In the genomic region with DNA sequence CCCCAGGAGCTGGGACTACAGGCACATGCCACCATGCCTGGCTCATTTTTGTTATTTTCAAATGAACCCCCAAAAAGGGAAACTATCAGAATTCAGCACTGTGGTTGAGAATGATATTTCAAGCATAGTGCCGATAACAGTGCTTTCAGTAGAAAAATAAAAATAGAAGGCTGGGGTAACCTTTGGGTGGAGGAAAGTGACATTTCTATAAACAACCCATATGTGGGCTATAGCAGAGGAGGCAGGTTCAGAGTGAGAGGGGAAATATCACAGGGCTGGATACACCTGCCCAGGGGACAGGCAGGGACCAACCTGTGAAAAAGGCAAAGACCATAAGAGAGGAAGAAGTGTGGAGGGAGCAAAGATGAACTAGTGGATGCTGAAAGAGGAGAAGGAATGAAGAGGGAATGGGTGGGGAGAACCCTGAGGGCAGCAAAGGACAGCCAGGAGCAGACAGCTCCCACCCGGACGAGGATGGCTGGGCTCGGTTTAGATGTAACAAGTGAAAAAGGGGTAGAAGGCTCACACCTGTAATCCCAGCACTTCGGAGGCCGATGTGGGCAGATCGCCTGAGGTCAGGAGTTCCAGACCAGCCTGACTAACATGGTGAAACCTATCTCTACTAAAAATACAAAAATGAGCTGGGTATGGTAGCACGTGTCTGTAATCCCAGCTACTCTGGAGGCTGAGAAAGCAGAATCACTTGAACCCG, we compare ENCODE assay signal across 1 cellular context.
TF ChIP-seq lines count a peak whose summit lies in the region.

No MANE protein-coding gene starts in this region.

TF ChIP-seq in GM23338, 12 proteins besides CTCF, POLR2A, EP300 and RAD21 (continued from another document):
- TF ChIP-seq, protein P1, sequence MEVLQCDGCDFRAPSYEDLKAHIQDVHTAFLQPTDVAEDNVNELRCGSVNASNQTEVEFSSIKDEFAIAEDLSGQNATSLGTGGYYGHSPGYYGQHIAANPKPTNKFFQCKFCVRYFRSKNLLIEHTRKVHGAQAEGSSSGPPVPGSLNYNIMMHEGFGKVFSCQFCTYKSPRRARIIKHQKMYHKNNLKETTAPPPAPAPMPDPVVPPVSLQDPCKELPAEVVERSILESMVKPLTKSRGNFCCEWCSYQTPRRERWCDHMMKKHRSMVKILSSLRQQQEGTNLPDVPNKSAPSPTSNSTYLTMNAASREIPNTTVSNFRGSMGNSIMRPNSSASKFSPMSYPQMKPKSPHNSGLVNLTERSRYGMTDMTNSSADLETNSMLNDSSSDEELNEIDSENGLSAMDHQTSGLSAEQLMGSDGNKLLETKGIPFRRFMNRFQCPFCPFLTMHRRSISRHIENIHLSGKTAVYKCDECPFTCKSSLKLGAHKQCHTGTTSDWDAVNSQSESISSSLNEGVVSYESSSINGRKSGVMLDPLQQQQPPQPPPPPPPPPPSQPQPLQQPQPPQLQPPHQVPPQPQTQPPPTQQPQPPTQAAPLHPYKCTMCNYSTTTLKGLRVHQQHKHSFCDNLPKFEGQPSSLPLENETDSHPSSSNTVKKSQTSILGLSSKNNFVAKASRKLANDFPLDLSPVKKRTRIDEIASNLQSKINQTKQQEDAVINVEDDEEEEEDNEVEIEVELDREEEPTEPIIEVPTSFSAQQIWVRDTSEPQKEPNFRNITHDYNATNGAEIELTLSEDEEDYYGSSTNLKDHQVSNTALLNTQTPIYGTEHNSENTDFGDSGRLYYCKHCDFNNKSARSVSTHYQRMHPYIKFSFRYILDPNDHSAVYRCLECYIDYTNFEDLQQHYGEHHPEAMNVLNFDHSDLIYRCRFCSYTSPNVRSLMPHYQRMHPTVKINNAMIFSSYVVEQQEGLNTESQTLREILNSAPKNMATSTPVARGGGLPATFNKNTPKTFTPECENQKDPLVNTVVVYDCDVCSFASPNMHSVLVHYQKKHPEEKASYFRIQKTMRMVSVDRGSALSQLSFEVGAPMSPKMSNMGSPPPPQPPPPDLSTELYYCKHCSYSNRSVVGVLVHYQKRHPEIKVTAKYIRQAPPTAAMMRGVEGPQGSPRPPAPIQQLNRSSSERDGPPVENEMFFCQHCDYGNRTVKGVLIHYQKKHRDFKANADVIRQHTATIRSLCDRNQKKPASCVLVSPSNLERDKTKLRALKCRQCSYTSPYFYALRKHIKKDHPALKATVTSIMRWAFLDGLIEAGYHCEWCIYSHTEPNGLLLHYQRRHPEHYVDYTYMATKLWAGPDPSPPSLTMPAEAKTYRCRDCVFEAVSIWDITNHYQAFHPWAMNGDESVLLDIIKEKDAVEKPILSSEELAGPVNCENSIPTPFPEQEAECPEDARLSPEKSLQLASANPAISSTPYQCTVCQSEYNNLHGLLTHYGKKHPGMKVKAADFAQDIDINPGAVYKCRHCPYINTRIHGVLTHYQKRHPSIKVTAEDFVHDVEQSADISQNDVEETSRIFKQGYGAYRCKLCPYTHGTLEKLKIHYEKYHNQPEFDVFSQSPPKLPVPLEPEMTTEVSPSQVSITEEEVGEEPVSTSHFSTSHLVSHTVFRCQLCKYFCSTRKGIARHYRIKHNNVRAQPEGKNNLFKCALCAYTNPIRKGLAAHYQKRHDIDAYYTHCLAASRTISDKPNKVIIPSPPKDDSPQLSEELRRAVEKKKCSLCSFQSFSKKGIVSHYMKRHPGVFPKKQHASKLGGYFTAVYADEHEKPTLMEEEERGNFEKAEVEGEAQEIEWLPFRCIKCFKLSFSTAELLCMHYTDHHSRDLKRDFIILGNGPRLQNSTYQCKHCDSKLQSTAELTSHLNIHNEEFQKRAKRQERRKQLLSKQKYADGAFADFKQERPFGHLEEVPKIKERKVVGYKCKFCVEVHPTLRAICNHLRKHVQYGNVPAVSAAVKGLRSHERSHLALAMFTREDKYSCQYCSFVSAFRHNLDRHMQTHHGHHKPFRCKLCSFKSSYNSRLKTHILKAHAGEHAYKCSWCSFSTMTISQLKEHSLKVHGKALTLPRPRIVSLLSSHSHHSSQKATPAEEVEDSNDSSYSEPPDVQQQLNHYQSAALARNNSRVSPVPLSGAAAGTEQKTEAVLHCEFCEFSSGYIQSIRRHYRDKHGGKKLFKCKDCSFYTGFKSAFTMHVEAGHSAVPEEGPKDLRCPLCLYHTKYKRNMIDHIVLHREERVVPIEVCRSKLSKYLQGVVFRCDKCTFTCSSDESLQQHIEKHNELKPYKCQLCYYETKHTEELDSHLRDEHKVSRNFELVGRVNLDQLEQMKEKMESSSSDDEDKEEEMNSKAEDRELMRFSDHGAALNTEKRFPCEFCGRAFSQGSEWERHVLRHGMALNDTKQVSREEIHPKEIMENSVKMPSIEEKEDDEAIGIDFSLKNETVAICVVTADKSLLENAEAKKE (CRISPR knock-in tag; IDR thresholded peaks at IDR 0.05), result no peak
- TF ChIP-seq POLR2AphosphoS5 (IDR thresholded peaks at IDR 0.05; ENCODE audit: low read depth) (no peak), ZNF114 (CRISPR knock-in tag; IDR thresholded peaks at IDR 0.05) (no peak), EZH2 (IDR thresholded peaks at IDR 0.05; ENCODE audit: low read depth, unreplicated experiment) (no peak), JUNB (IDR thresholded peaks at IDR 0.05; ENCODE audit: unreplicated experiment) (no peak), STAT1 (IDR thresholded peaks at IDR 0.05; ENCODE audit: unreplicated experiment) (no peak)
- TF ChIP-seq, protein P2, sequence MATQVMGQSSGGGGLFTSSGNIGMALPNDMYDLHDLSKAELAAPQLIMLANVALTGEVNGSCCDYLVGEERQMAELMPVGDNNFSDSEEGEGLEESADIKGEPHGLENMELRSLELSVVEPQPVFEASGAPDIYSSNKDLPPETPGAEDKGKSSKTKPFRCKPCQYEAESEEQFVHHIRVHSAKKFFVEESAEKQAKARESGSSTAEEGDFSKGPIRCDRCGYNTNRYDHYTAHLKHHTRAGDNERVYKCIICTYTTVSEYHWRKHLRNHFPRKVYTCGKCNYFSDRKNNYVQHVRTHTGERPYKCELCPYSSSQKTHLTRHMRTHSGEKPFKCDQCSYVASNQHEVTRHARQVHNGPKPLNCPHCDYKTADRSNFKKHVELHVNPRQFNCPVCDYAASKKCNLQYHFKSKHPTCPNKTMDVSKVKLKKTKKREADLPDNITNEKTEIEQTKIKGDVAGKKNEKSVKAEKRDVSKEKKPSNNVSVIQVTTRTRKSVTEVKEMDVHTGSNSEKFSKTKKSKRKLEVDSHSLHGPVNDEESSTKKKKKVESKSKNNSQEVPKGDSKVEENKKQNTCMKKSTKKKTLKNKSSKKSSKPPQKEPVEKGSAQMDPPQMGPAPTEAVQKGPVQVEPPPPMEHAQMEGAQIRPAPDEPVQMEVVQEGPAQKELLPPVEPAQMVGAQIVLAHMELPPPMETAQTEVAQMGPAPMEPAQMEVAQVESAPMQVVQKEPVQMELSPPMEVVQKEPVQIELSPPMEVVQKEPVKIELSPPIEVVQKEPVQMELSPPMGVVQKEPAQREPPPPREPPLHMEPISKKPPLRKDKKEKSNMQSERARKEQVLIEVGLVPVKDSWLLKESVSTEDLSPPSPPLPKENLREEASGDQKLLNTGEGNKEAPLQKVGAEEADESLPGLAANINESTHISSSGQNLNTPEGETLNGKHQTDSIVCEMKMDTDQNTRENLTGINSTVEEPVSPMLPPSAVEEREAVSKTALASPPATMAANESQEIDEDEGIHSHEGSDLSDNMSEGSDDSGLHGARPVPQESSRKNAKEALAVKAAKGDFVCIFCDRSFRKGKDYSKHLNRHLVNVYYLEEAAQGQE (IDR thresholded peaks at IDR 0.05; ENCODE audit: unreplicated experiment), result no peak
- TF ChIP-seq, protein P3, sequence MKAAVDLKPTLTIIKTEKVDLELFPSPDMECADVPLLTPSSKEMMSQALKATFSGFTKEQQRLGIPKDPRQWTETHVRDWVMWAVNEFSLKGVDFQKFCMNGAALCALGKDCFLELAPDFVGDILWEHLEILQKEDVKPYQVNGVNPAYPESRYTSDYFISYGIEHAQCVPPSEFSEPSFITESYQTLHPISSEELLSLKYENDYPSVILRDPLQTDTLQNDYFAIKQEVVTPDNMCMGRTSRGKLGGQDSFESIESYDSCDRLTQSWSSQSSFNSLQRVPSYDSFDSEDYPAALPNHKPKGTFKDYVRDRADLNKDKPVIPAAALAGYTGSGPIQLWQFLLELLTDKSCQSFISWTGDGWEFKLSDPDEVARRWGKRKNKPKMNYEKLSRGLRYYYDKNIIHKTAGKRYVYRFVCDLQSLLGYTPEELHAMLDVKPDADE (IDR thresholded peaks at IDR 0.05), result no peak
